ENCODE assay signal across 13 cellular contexts in the genomic region with DNA sequence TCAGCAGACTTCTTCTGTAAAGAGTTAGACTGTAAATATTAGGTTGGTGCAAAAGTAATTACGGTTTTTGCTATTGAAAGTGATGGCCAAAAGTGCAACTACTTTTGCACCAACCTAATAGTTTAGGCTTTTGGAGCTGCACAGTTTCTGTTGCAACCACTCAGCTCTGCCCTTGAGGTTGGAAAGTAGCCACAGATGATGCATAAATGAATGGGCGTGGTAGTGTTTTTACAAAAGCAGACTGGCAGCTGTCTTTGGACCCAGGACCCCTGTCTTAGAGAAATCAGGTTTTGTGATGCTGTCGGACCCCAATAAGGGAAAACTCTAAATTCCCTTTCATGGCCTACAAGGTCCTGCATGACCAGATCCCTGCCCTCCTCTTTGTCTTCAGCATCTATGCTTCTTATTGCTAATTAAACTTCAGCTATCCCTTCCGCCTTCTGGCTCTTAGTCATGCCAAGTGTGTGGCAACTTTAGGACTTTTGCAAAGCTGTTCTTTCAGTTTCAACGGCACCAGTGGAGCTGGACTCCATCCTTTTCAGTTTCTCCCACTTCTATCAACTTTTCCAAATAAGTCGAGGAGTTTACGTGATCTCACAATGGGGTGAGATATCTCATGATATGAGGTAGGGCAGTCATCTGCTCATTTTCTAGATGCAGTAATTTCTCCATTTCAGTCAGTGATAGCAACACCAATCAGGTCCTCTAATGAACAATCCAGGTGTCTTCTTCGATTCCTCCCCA.
DNase-seq lines count a peak whose midpoint lies in the region; ATAC-seq and TF ChIP-seq lines count a peak whose summit lies in the region.
"Had no signal": no experiment of that assay in that cellular context is flagged by ENCODE, and none has a peak within 500 bp of the region (broad histone marks: within the 10 kb centered on the region; RNA-seq: fewer than 3 reads in every experiment).

No MANE protein-coding gene starts in this region.

- ATAC-seq in esophagus mucosa (peak; percentile 38), omental fat pad (ENCODE audit: low FRiP score) (no peak), GM19324 (IDR thresholded peaks at IDR 0.05; ENCODE audit: low FRiP score, unreplicated experiment) (no peak)

- DNase-seq in AG09319 (ENCODE audit: extremely low read depth, low read depth) = peak; percentile 3
- peak; percentile 32 for DNase-seq in CD1c-positive myeloid dendritic cell (ENCODE audit: extremely low spot score)
- peak; percentile 5 for DNase-seq in NOMO-1 treated with dmso at 0.1 percent for 144 hours (lab: John Stamatoyannopoulos, UW; ENCODE audit: unreplicated experiment)
- no peak for DNase-seq in omental fat pad (ENCODE audit: low spot score)
- no peak for DNase-seq in coronary artery (ENCODE audit: low spot score)
- no peak for DNase-seq in amygdala (lab: John Stamatoyannopoulos, UW)
- DNase-seq: CD8-positive, alpha-beta memory T cell; cerebellar nuclear complex; OCI-M1 had no signal

- H3K27ac ChIP-seq in coronary artery = no peak overlapping the region
- H3K27ac ChIP-seq: epithelial cell of prostate, HL-60 had no signal

- TF ChIP-seq CTCF in AG09319 (IDR thresholded peaks at IDR 0.05; ENCODE audit: low read depth, low read length) (no peak), omental fat pad (IDR thresholded peaks at IDR 0.05) (no peak), coronary artery (IDR thresholded peaks at IDR 0.05) (no peak)

- no peak overlapping the region for H3K4me3 ChIP-seq in coronary artery

Comparison
In these comparisons a context has a peak if more than half of its experiments do, and no peak if none do; other contexts are left out.
1. DNase-seq: peak in AG09319 (single experiment), CD1c-positive myeloid dendritic cell (single experiment) and NOMO-1 treated with dmso at 0.1 percent for 144 hours (single experiment); none in omental fat pad (single experiment), coronary artery (single experiment) and amygdala (0 of 56).